ENCODE assay signal across 14 cellular contexts in genomic region chr1:218163371-218163770, GRCh38.
"Had no signal": no experiment of that assay in that cellular context is flagged by ENCODE, and none has a peak within 500 bp of the region (broad histone marks: within the 10 kb centered on the region; RNA-seq: fewer than 3 reads in every experiment).

No MANE protein-coding gene starts in this region.

- H3K36me3 Mint-ChIP-seq: activated CD4-positive, alpha-beta memory T cell treated with anti-CD3 and anti-CD28 coated beads for 36 hours had no signal

- FAIRE-seq: frontal cortex, kidney, small intestine had no signal

- ATAC-seq: natural killer cell had no signal

- H3K27ac Mint-ChIP-seq: activated CD4-positive, alpha-beta memory T cell treated with anti-CD3 and anti-CD28 coated beads for 36 hours; activated naive CD4-positive, alpha-beta T cell treated with anti-CD3 and anti-CD28 coated beads, Interleukin-2, amount 50 U/mL, for 24 hours; natural killer cell had no signal

- DNase-seq: activated CD4-positive, alpha-beta memory T cell treated with anti-CD3 and anti-CD28 coated beads for 36 hours; activated effector memory CD4-positive, alpha-beta T cell treated with anti-CD3 and anti-CD28 coated beads, Interleukin-2, amount 50 U/mL, for 16 hours; activated T-cell treated with anti-CD3 and anti-CD28 coated beads, Interleukin-2, amount 50 U/mL, for 4 hours; kidney; natural killer cell; stimulated activated CD4-positive, alpha-beta T cell treated with anti-CD3 and anti-CD28 coated beads, Interleukin-4, amount 100 ng/mL, for 4 hours; stimulated activated CD8-positive, alpha-beta memory T cell treated with anti-CD3 and anti-CD28 coated beads, Interleukin-4, amount 100 ng/mL, for 48 hours had no signal

- H3K9me3 Mint-ChIP-seq: activated CD4-positive, alpha-beta memory T cell treated with anti-CD3 and anti-CD28 coated beads for 36 hours; activated T-cell treated with anti-CD3 and anti-CD28 coated beads, Interleukin-2, amount 50 U/mL, for 4 hours; natural killer cell; stimulated activated naive CD8-positive, alpha-beta T cell treated with anti-CD3 and anti-CD28 coated beads, Interleukin-15, Interleukin-2, amounts not matched to agents 100 ng/mL and 50 ng/mL, for 24 hours had no signal

- H3K36me3 ChIP-seq: cardiac muscle cell had no signal

- H3K27ac ChIP-seq: cardiac muscle cell, epithelial cell of prostate, VCaP had no signal
